32 cellular contexts compared by ENCODE assay signal in genomic region chr1:193265716-193266115, GRCh38.
DNase-seq lines count a peak whose midpoint lies in the region; ATAC-seq, FAIRE-seq and TF ChIP-seq lines count a peak whose summit lies in the region.
"Had no signal": no experiment of that assay in that cellular context is flagged by ENCODE, and none has a peak within 500 bp of the region (broad histone marks: within the 10 kb centered on the region; RNA-seq: fewer than 3 reads in every experiment).

No MANE protein-coding gene starts in this region.

- POLR2A ChIA-PET in K562 (lab: Yijun Ruan, JAX), result no interaction called here

- no peak for TF ChIP-seq EP300 in K562 (IDR thresholded peaks at IDR 0.05; ENCODE audit: low read length)

- no peaks in the 10 kb centered on the region for H3K9me3 ChIP-seq in K562 (replicated peaks; ENCODE audit: control insufficient read depth, insufficient read depth, low read depth, low read length)
- H3K9me3 ChIP-seq: breast epithelium, Caco-2, HAP-1, prostate gland had no signal

- CTCF ChIA-PET in K562 (lab: Yijun Ruan, JAX; ENCODE audit: low intra/inter-chr PET ratio), result no interaction called here

- H3K27ac ChIP-seq in K562 (ENCODE audit: extremely low read depth, low read depth, low read length), result no peak overlapping the region
- H3K27ac ChIP-seq: breast epithelium, C4-2B, prostate gland, RWPE1, SK-N-MC had no signal

- H3K9me1 ChIP-seq in K562 (ENCODE audit: control insufficient read depth, insufficient read depth, low read length), result no peaks in the 10 kb centered on the region

- no peak overlapping the region for H3K4me2 ChIP-seq in K562 (ENCODE audit: insufficient read depth, low read length)

- no TSS peak for BruUV-seq in K562 (replicated peaks; lab: Mats Ljungman, UMichigan)

- 0 out of 2 replicates have a peak, but pooled peaks have one; percentile 23 for TF ChIP-seq POLR2A in K562 (conservative IDR thresholded peaks at IDR 0.05)

- ATAC-seq in GM18907 (IDR thresholded peaks at IDR 0.05; ENCODE audit: unreplicated experiment) (peak; percentile 58), GM21526 (IDR thresholded peaks at IDR 0.05; ENCODE audit: low FRiP score, unreplicated experiment) (peak; percentile 45), HG03025 (IDR thresholded peaks at IDR 0.05; ENCODE audit: low FRiP score, unreplicated experiment) (peak; percentile 47), K562 (no peak), HG03521 (IDR thresholded peaks at IDR 0.05; ENCODE audit: unreplicated experiment) (no peak)
- ATAC-seq: activated CD4-positive, CD25-positive, alpha-beta regulatory T cell treated with anti-CD3 and anti-CD28 coated beads, Interleukin-2, amount 50 U/mL, for 24 hours; left lobe of liver had no signal

- no peaks in the 10 kb centered on the region for H4K20me1 ChIP-seq in K562 (replicated peaks; ENCODE audit: control insufficient read depth, insufficient read depth, low read length)

- TF ChIP-seq RAD21 in K562 (CRISPR knock-in tag; conservative IDR thresholded peaks at IDR 0.05 in 1 of 2, IDR thresholded peaks at IDR 0.05 in 1 of 2), result no peak

- H3K36me3 ChIP-seq in K562 (ENCODE audit: control insufficient read depth, insufficient read depth, low read length), result peaks cover 9% of the 10 kb centered on the region; the same call in 1 of the 3 replicates
- H3K36me3 ChIP-seq: breast epithelium, HAP-1, prostate gland had no signal

- no peak for FAIRE-seq in K562 (lab: Jason Lieb, UNC)
- FAIRE-seq: HTR-8/SVneo, TTC549 had no signal

- no peaks in the 10 kb centered on the region for H3K27me3 ChIP-seq in K562 (ENCODE audit: control insufficient read depth in 2 of 2, insufficient read depth in 2 of 2, low read length in 2 of 2)
- H3K27me3 ChIP-seq: breast epithelium had no signal

- H3K79me2 ChIP-seq in K562 (ENCODE audit: control insufficient read depth, insufficient read depth, low read length), result no peaks in the 10 kb centered on the region

- intact Hi-C loops in K562 (cut with micrococcal nuclease), result no loop called here

- no peak overlapping the region for H2AFZ ChIP-seq in K562 (ENCODE audit: low read depth, low read length)

- in situ Hi-C loops in K562 (cut with MboI), result no loop called here

- no peaks in the 10 kb centered on the region for H3K4me1 ChIP-seq in K562 (replicated peaks in 1 of 2; ENCODE audit: control insufficient read depth in 2 of 2, insufficient read depth in 2 of 2, low read length in 2 of 2)
- H3K4me1 ChIP-seq: breast epithelium, Caco-2, HAP-1, prostate gland had no signal

- H3K9ac ChIP-seq in K562 (ENCODE audit: insufficient read depth in 1 of 2, low read depth in 2 of 2, low read length in 2 of 2), result no peak overlapping the region

- no peak overlapping the region for H3K4me3 ChIP-seq in K562
- H3K4me3 ChIP-seq: breast epithelium, HAP-1, prostate gland, SK-N-MC had no signal

- DNase-seq in K562 (ENCODE audit: extremely low read depth in 1 of 4, low spot score in 3 of 4) (no peak), NCI-H748 treated with DMSO at 0.1 percent for 48 hours (lab: John Stamatoyannopoulos, UW) (no peak), NK-92 (lab: John Stamatoyannopoulos, UW; ENCODE audit: unreplicated experiment) (no peak), superior temporal gyrus (ENCODE audit: extremely low spot score) (no peak)
- DNase-seq: activated CD4-positive, alpha-beta T cell treated with anti-CD3 and anti-CD28 coated beads, Interleukin-2, amount 50 U/mL, for 48 hours; activated naive CD4-positive, alpha-beta T cell treated with anti-CD3 and anti-CD28 coated beads, Interleukin-2, amount 50 U/mL, for 16 hours; Caco-2; DND-41; hippocampal formation; KG1; mesendoderm; naive B cell; NCI-H1417; NCI-H2081 treated with DMSO at 0.1 percent for 48 hours; NCI-H345; NCI-H82; nucleus accumbens; stimulated activated CD4-positive, alpha-beta T cell treated with anti-CD3 and anti-CD28 coated beads, Interleukin-15, amount 100 ng/mL, for 24 hours had no signal

- 38% methylated on average over 1 of the region's 1 CpG for WGBS in K562 (ENCODE audit: insufficient coverage, low coverage, missing lambda C conversion rate)

- no peak for TF ChIP-seq CTCF in K562 (IDR thresholded peaks at IDR 0.05 in 2 of 3, conservative IDR thresholded peaks at IDR 0.05 in 1 of 3; ENCODE audit: insufficient read depth in 2 of 3, low read depth in 1 of 3, low read length in 3 of 3)

TF ChIP-seq in K562, 482 proteins besides CTCF, POLR2A, EP300 and RAD21:
- TF ChIP-seq ZNF512 (tag; IDR thresholded peaks at IDR 0.05) (no peak), NFRKB (IDR thresholded peaks at IDR 0.05; ENCODE audit: low read depth) (no peak), ZNF57 (CRISPR knock-in tag; IDR thresholded peaks at IDR 0.05) (no peak), ZNF24 (IDR thresholded peaks at IDR 0.05) (no peak)

Comparison
In these comparisons a context has a peak if more than half of its experiments do, and no peak if none do; other contexts are left out.
1. ATAC-seq: peak in GM18907 (single experiment), GM21526 (single experiment) and HG03025 (single experiment); none in K562 (single experiment) and HG03521 (single experiment).